Comparison of ENCODE assay signal across 14 cellular contexts in genomic region chr4:139564502-139564901, GRCh38. TPM values are rescaled to one million over a fixed set of nuclear protein-coding genes. Genes with fewer than 3 reads are reported as not detected.
DNase-seq lines count a peak whose midpoint lies in the region; ATAC-seq and TF ChIP-seq lines count a peak whose summit lies in the region.
"Had no signal": no experiment of that assay in that cellular context is flagged by ENCODE, and none has a peak within 500 bp of the region (broad histone marks: within the 10 kb centered on the region; RNA-seq: fewer than 3 reads in every experiment).

No MANE protein-coding gene starts in this region.

- ATAC-seq in SK-N-SH treated with all-trans-retinoic acid at 6 μM for 48 hours, result no peak
- ATAC-seq: A549; effector memory CD8-positive, alpha-beta T cell had no signal

- no peaks in the 10 kb centered on the region for H3K9me2 ChIP-seq in SK-N-SH

- no peak overlapping the region for H2BK15ac ChIP-seq in mesendoderm (replicated peaks; ENCODE audit: low read depth)

- H4K20me1 ChIP-seq in SK-N-SH (ENCODE audit: insufficient read depth), result no peaks in the 10 kb centered on the region

- H3K4ac ChIP-seq in mesendoderm (ENCODE audit: low read depth, low read length), result no peak overlapping the region

- H2BK5ac ChIP-seq in mesendoderm (ENCODE audit: low read length), result no peak overlapping the region

- peak; percentile 43 for TF ChIP-seq RAD21 in SK-N-SH (IDR thresholded peaks at IDR 0.05; ENCODE audit: low read length)
- peak; percentile 53 for TF ChIP-seq RAD21 in Ishikawa (IDR thresholded peaks at IDR 0.05; ENCODE audit: low read depth)

- no peaks in the 10 kb centered on the region for H3F3A ChIP-seq in SK-N-SH (replicated peaks; ENCODE audit: insufficient read depth)

- no peak overlapping the region for H2AFZ ChIP-seq in SK-N-SH (ENCODE audit: low read depth)

- WGBS in SK-N-SH (ENCODE audit: low lambda C conversion rate), result 79% methylated on average over 1 of the region's 1 CpG
- WGBS in mesendoderm (ENCODE audit: extremely low coverage, insufficient coverage, low lambda C conversion rate), result no CpG with 5 or more reads among the region's 1 CpG

- H3K9ac ChIP-seq in SK-N-SH (no peak overlapping the region), mesendoderm (ENCODE audit: low read length) (no peak overlapping the region)

- no peak overlapping the region for H3K27ac ChIP-seq in SK-N-SH (ENCODE audit: low read depth in 2 of 2, low read length in 1 of 2)
- no peak overlapping the region for H3K27ac ChIP-seq in brain microvascular endothelial cell
- no peak overlapping the region for H3K27ac ChIP-seq in mesendoderm (ENCODE audit: low read depth, low read length)
- H3K27ac ChIP-seq: A549, psoas muscle had no signal

- peak; percentile 20; the same call in 1 of the 2 replicates for TF ChIP-seq CTCF in SK-N-SH (IDR thresholded peaks at IDR 0.05)
- TF ChIP-seq CTCF in brain microvascular endothelial cell (IDR thresholded peaks at IDR 0.05; ENCODE audit: low read depth, low read length, missing control alignments), result peak; percentile 38

- POLR2A ChIA-PET in SK-N-SH (lab: Yijun Ruan, JAX), result no interaction called here

- no peaks in the 10 kb centered on the region for H3K36me3 ChIP-seq in SK-N-SH (replicated peaks in 1 of 2; ENCODE audit: control insufficient read depth in 1 of 2, insufficient read depth in 2 of 2, low read length in 1 of 2)
- no peaks in the 10 kb centered on the region for H3K36me3 ChIP-seq in brain microvascular endothelial cell (replicated peaks)
- no peaks in the 10 kb centered on the region for H3K36me3 ChIP-seq in mesendoderm (ENCODE audit: control insufficient read depth, insufficient read depth, low read length)

- no peaks in the 10 kb centered on the region for H3K79me1 ChIP-seq in mesendoderm (ENCODE audit: low read length)

- H3K4me1 ChIP-seq in SK-N-SH (ENCODE audit: control insufficient read depth in 1 of 2, insufficient read depth in 2 of 2, low read depth in 1 of 2, low read length in 1 of 2) (peaks cover 4 to 9% of the 10 kb centered on the region in 2 experiments; a peak in 2 of 4 replicates), mesendoderm (ENCODE audit: control insufficient read depth, low read depth, low read length) (peaks cover 2% of the 10 kb centered on the region)

- TF ChIP-seq EP300 in SK-N-SH (IDR thresholded peaks at IDR 0.05; ENCODE audit: borderline replicate concordance in 1 of 2, low read depth in 1 of 2, low read length in 1 of 2), result no peak
- TF ChIP-seq EP300 in Ishikawa (IDR thresholded peaks at IDR 0.05; ENCODE audit: borderline replicate concordance), result no peak

- no peak overlapping the region for H4K5ac ChIP-seq in mesendoderm (ENCODE audit: low read length)

- CTCF ChIA-PET in SK-N-SH (lab: Yijun Ruan, JAX), result interaction anchor here (0.8 to 1.5 kb wide), 5 partner anchors 9 to 67 kb away, joined by 3 to 4 read pairs (median 3); partner anchors contain the start of gene SETD7

- no peak overlapping the region for H2AK5ac ChIP-seq in mesendoderm (ENCODE audit: low read length)

- H3K79me2 ChIP-seq in SK-N-SH (ENCODE audit: insufficient read depth), result no peaks in the 10 kb centered on the region
- no peaks in the 10 kb centered on the region for H3K79me2 ChIP-seq in mesendoderm (ENCODE audit: control insufficient read depth, insufficient read depth, low read length)

- no peaks in the 10 kb centered on the region for H3K27me3 ChIP-seq in SK-N-SH (ENCODE audit: insufficient read depth)
- no peaks in the 10 kb centered on the region for H3K27me3 ChIP-seq in brain microvascular endothelial cell (replicated peaks)
- H3K27me3 ChIP-seq in mesendoderm (ENCODE audit: insufficient read depth, low read length, poor library complexity), result no peaks in the 10 kb centered on the region

- no peak overlapping the region for H3K18ac ChIP-seq in mesendoderm (ENCODE audit: low read length)

- H4K8ac ChIP-seq in mesendoderm (ENCODE audit: low read depth, low read length), result no peak overlapping the region

- no peak for DNase-seq in SK-N-SH
- no peak for DNase-seq in brain microvascular endothelial cell
- DNase-seq in mesendoderm, result peak; percentile 57
- no peak for DNase-seq in NCI-H1436 (lab: John Stamatoyannopoulos, UW)
- no peak for DNase-seq in NCI-H2081 (lab: John Stamatoyannopoulos, UW)
- DNase-seq in NCI-H510A (lab: John Stamatoyannopoulos, UW), result no peak
- DNase-seq: activated gamma-delta T cell treated with Interleukin-2 at 50 U/mL for 16 hours; effector memory CD8-positive, alpha-beta T cell; NCI-H1930; NK-92 treated with Interleukin-12 subunit alpha and Interleukin-12 subunit beta, amount 100 ng/mL, for 24 hours; psoas muscle had no signal

- H2BK120ac ChIP-seq in mesendoderm (ENCODE audit: low read depth, low read length), result no peak overlapping the region

- H3K9me3 ChIP-seq in SK-N-SH, result no peaks in the 10 kb centered on the region
- H3K9me3 ChIP-seq: A549, psoas muscle had no signal

- H3K4me3 ChIP-seq in SK-N-SH (ENCODE audit: low read depth in 2 of 2, low read length in 1 of 2) (no peak overlapping the region), brain microvascular endothelial cell (ENCODE audit: low read depth, low read length) (no peak overlapping the region), mesendoderm (ENCODE audit: low read length) (no peak overlapping the region)
- H3K4me3 ChIP-seq: A549, psoas muscle had no signal

- no peak overlapping the region for H3K23ac ChIP-seq in mesendoderm (ENCODE audit: low read length)

- H3K4me2 ChIP-seq in SK-N-SH, result no peak overlapping the region
- H3K4me2 ChIP-seq in mesendoderm (ENCODE audit: low read length), result no peak overlapping the region
- H3K4me2 ChIP-seq: A549 had no signal

- in situ Hi-C loops in brain microvascular endothelial cell (cut with HindIII; ENCODE audit: low pct_ligation_motif_present, low sequenced_read_pairs), result no loop called here

- no peak overlapping the region for H3K56ac ChIP-seq in mesendoderm (ENCODE audit: low read length)

TF ChIP-seq in SK-N-SH, 30 proteins besides CTCF, POLR2A, EP300 and RAD21 (continues in another document):
- no peak for TF ChIP-seq TEAD4 (IDR thresholded peaks at IDR 0.05; ENCODE audit: borderline replicate concordance, insufficient read depth)
- TF ChIP-seq RXRA (IDR thresholded peaks at IDR 0.05; ENCODE audit: borderline replicate concordance, low read depth), result no peak
- TF ChIP-seq USF1 (IDR thresholded peaks at IDR 0.05; ENCODE audit: borderline replicate concordance, low read depth), result no peak
- no peak for TF ChIP-seq FOXJ3 (CRISPR knock-in tag; IDR thresholded peaks at IDR 0.05)
- TF ChIP-seq JUND (IDR thresholded peaks at IDR 0.05), result no peak
- TF ChIP-seq RFX5 (IDR thresholded peaks at IDR 0.05; ENCODE audit: low read length), result no peak
- TF ChIP-seq GATA2 (CRISPR knock-in tag; IDR thresholded peaks at IDR 0.05), result no peak
- no peak for TF ChIP-seq GABPA (IDR thresholded peaks at IDR 0.05; ENCODE audit: low read depth)
- no peak for TF ChIP-seq TCF12 (IDR thresholded peaks at IDR 0.05)

TF ChIP-seq in SK-N-SH treated with all-trans-retinoic acid at 6 μM for 48 hours, 23 proteins besides CTCF, POLR2A, EP300 and RAD21 (continues in another document):
- no peak for TF ChIP-seq ZFP3 (CRISPR knock-in tag; IDR thresholded peaks at IDR 0.05)
- TF ChIP-seq ARNTL (CRISPR knock-in tag; IDR thresholded peaks at IDR 0.05; ENCODE audit: borderline replicate concordance, low read depth), result no peak
- no peak for TF ChIP-seq CSRNP3 (CRISPR knock-in tag; IDR thresholded peaks at IDR 0.05)

TF ChIP-seq in Ishikawa, 13 proteins besides CTCF, POLR2A, EP300 and RAD21:
- TF ChIP-seq NFIC (IDR thresholded peaks at IDR 0.05) (no peak), TCF12 (IDR thresholded peaks at IDR 0.05; ENCODE audit: low read depth) (no peak)
TF ChIP-seq in Ishikawa: peak in this region for 0.

RNA-seq across cellular contexts. Expression of gene SETD7, which starts 8.5 kb away (rescaled TPM):
- 5.0 and 6.8 TPM in 2 replicates for polyA plus RNA-seq in SK-N-SH (2012; rRNA removed)
- polyA plus RNA-seq in SK-N-SH (2012; cell fraction: cytosol; rRNA removed), result 8.3 and 9.2 TPM in 2 replicates
- 2.7 and 5.2 TPM in 2 replicates for polyA plus RNA-seq in SK-N-SH (2012; cell fraction: nucleus; rRNA removed)
- 10.1 TPM for polyA plus RNA-seq in mesendoderm (2013, experiment 1 of 2)
- polyA plus RNA-seq in mesendoderm (2013, experiment 2 of 2), result 9.5 TPM
